19 cellular contexts compared by ENCODE assay signal in the genomic region with DNA sequence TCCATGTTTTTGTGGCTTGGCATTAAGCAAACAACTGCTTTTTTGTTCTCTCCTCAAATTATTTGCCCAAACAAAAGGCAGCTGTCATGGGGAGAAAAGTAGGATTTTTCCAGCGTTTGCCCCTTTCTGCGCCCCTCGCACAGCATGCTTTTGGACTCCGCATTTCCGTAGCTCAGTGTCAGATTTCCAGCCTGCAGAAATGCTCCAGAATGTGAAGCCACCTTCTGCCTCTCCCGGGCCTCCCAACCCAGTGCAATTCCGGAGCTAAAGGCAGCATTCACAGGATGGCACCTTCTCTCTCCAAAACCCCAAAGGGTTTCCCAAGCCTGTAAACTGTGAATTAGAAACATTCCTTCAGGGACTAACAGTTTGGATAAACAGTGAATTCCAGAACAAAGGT.
DNase-seq lines count a peak whose midpoint lies in the region; ATAC-seq and TF ChIP-seq lines count a peak whose summit lies in the region.
"Had no signal": no experiment of that assay in that cellular context is flagged by ENCODE, and none has a peak within 500 bp of the region (broad histone marks: within the 10 kb centered on the region; RNA-seq: fewer than 3 reads in every experiment).

No MANE protein-coding gene starts in this region.

- no peak for TF ChIP-seq CTCF in GM23338 (conservative IDR thresholded peaks at IDR 0.05; ENCODE audit: low read depth in 2 of 2)
- TF ChIP-seq CTCF in esophagus muscularis mucosa (IDR thresholded peaks at IDR 0.05) = no peak
- TF ChIP-seq CTCF in nephron progenitor cell (IDR thresholded peaks at IDR 0.05) = no peak
- TF ChIP-seq CTCF in vagina (IDR thresholded peaks at IDR 0.05) = no peak
- TF ChIP-seq CTCF in WERI-Rb-1 (IDR thresholded peaks at IDR 0.05; ENCODE audit: low read depth, low read length) = no peak

- H2AFZ ChIP-seq in GM23338 = no peak overlapping the region
- H2AFZ ChIP-seq: PC-9 had no signal

- no peak for TF ChIP-seq EP300 in esophagus muscularis mucosa (IDR thresholded peaks at IDR 0.05)

- H3K9me3 Mint-ChIP-seq in GM23338 (no peaks in the 10 kb centered on the region), nephron progenitor cell (no peaks in the 10 kb centered on the region)

- no peaks in the 10 kb centered on the region for H3K9me3 ChIP-seq in esophagus muscularis mucosa
- H3K9me3 ChIP-seq in vagina = no peaks in the 10 kb centered on the region
- H3K9me3 ChIP-seq in WERI-Rb-1 (ENCODE audit: severe bottlenecking) = no peaks in the 10 kb centered on the region
- H3K9me3 ChIP-seq: A549 had no signal

- ATAC-seq in GM23338 (peak; percentile 62), HG03108 (IDR thresholded peaks at IDR 0.05; ENCODE audit: unreplicated experiment) (no peak), GM18517 (IDR thresholded peaks at IDR 0.05; ENCODE audit: unreplicated experiment) (no peak)
- ATAC-seq: A549, HCT116, SK-N-SH treated with all-trans-retinoic acid at 6 μM for 48 hours had no signal

- H3K27ac Mint-ChIP-seq in GM23338 (peak overlapping the region; percentile 23; the same call in 1 of the 2 replicates), nephron progenitor cell (peak overlapping the region; percentile 48)
- H3K27ac Mint-ChIP-seq: CD14-positive monocyte had no signal

- TF ChIP-seq POLR2A in esophagus muscularis mucosa (IDR thresholded peaks at IDR 0.05; ENCODE audit: low read depth) (no peak), vagina (IDR thresholded peaks at IDR 0.05) (no peak)

- no peaks in the 10 kb centered on the region for H3K27me3 Mint-ChIP-seq in GM23338 (ENCODE audit: insufficient read depth, low read depth, poor library complexity)
- no peaks in the 10 kb centered on the region for H3K27me3 Mint-ChIP-seq in nephron progenitor cell (ENCODE audit: low read depth, poor library complexity)

- no peak overlapping the region for H3K27ac ChIP-seq in GM23338 (ENCODE audit: low read depth)
- H3K27ac ChIP-seq in esophagus muscularis mucosa (replicated peaks in 1 of 4) = no peak overlapping the region
- no peak overlapping the region for H3K27ac ChIP-seq in vagina
- H3K27ac ChIP-seq in WERI-Rb-1 = no peak overlapping the region
- H3K27ac ChIP-seq: A549, PC-9 had no signal

- no peaks in the 10 kb centered on the region for H3F3A ChIP-seq in GM23338 (replicated peaks; ENCODE audit: low read depth)

- H3K79me2 ChIP-seq in GM23338 (replicated peaks; ENCODE audit: insufficient read depth) = no peaks in the 10 kb centered on the region

- no peaks in the 10 kb centered on the region for H3K36me3 ChIP-seq in GM23338 (ENCODE audit: insufficient read depth)
- no peaks in the 10 kb centered on the region for H3K36me3 ChIP-seq in esophagus muscularis mucosa
- no peaks in the 10 kb centered on the region for H3K36me3 ChIP-seq in vagina
- no peaks in the 10 kb centered on the region for H3K36me3 ChIP-seq in WERI-Rb-1

- H3K4me1 Mint-ChIP-seq in GM23338 = peaks cover 13% of the 10 kb centered on the region
- H3K4me1 Mint-ChIP-seq in nephron progenitor cell = peaks cover 62% of the 10 kb centered on the region

- no peaks in the 10 kb centered on the region for H3K4me1 ChIP-seq in GM23338 (ENCODE audit: insufficient read depth)
- peaks cover 0 to 22% (median 3%) of the 10 kb centered on the region in 4 donors for H3K4me1 ChIP-seq in esophagus muscularis mucosa
- peaks cover 28% of the 10 kb centered on the region for H3K4me1 ChIP-seq in vagina
- H3K4me1 ChIP-seq: A549 had no signal

- intact Hi-C loops in esophagus muscularis mucosa (cut with DNase I) (no loop called here), vagina (cut with DNase I) (no loop called here)

- WGBS in esophagus muscularis mucosa = 81% methylated on average over 7 of the region's 7 CpGs

- no peak overlapping the region for H3K4me3 Mint-ChIP-seq in GM23338
- H3K4me3 Mint-ChIP-seq in nephron progenitor cell = peak overlapping the region; percentile 42
- H3K4me3 Mint-ChIP-seq: CD14-positive monocyte had no signal

- DNase-seq in GM23338 (ENCODE audit: low spot score) (peak; percentile 20), NCI-H146 treated with DMSO at 0.1 percent for 48 hours (lab: John Stamatoyannopoulos, UW; ENCODE audit: unreplicated experiment) (peak; percentile 49), esophagus muscularis mucosa (ENCODE audit: extremely low spot score) (peak; percentile 10), nephron progenitor cell (no peak), vagina (ENCODE audit: extremely low spot score in 2 of 2) (no peak), WERI-Rb-1 (no peak)
- DNase-seq: COR-L47, DMS53, KBM-7, NCI-H1092, NCI-H187, NCI-H524 treated with DMSO at 0.1 percent for 48 hours, PC-9 had no signal

- no peaks in the 10 kb centered on the region for H3K9me2 ChIP-seq in GM23338 (ENCODE audit: insufficient read depth)

- no peaks in the 10 kb centered on the region for H4K20me1 ChIP-seq in GM23338 (replicated peaks; ENCODE audit: insufficient read depth)

- H3K36me3 Mint-ChIP-seq in GM23338 (ENCODE audit: low read depth) (no peaks in the 10 kb centered on the region), nephron progenitor cell (ENCODE audit: low read depth) (no peaks in the 10 kb centered on the region)
- H3K36me3 Mint-ChIP-seq: CD14-positive monocyte had no signal

- no peaks in the 10 kb centered on the region for H3K27me3 ChIP-seq in GM23338 (ENCODE audit: insufficient read depth)
- no peaks in the 10 kb centered on the region for H3K27me3 ChIP-seq in esophagus muscularis mucosa
- no peaks in the 10 kb centered on the region for H3K27me3 ChIP-seq in vagina
- H3K27me3 ChIP-seq in WERI-Rb-1 (ENCODE audit: insufficient read depth, low read depth, severe bottlenecking) = no peaks in the 10 kb centered on the region

- 0 out of 2 replicates have a peak overlapping the region, but pooled peaks have one; percentile 20 for H3K4me2 ChIP-seq in GM23338
- H3K4me2 ChIP-seq: A549, PC-9 had no signal

- H3K4me3 ChIP-seq in GM23338 (no peak overlapping the region), esophagus muscularis mucosa (no peak overlapping the region), vagina (no peak overlapping the region), WERI-Rb-1 (ENCODE audit: low read depth, low read length) (no peak overlapping the region)
- H3K4me3 ChIP-seq: A549, PC-9 had no signal

TF ChIP-seq in GM23338, 12 proteins besides CTCF, POLR2A, EP300 and RAD21:
- no peak for TF ChIP-seq ZNF462 (CRISPR knock-in tag; IDR thresholded peaks at IDR 0.05)
- TF ChIP-seq JUNB (IDR thresholded peaks at IDR 0.05; ENCODE audit: unreplicated experiment) = no peak
TF ChIP-seq in GM23338: peak in this region for 0.

Comparison
In these comparisons a context has a peak if more than half of its experiments do, and no peak if none do; other contexts are left out.
1. DNase-seq: peak in GM23338 (single experiment), NCI-H146 treated with DMSO at 0.1 percent for 48 hours (single experiment) and esophagus muscularis mucosa (single experiment); none in nephron progenitor cell (single experiment), vagina (0 of 2) and WERI-Rb-1 (single experiment).